ENCODE assay signal across 8 cellular contexts in genomic region chr1:121097127-121097866, GRCh38.
DNase-seq lines count a peak whose midpoint lies in the region; ATAC-seq, FAIRE-seq and TF ChIP-seq lines count a peak whose summit lies in the region.
"Not testable (repeated sequence)": the region's sequence is repeated elsewhere in the genome, so short reads cannot be mapped to it uniquely, and the experiment has no call there.

No MANE protein-coding gene starts in this region.

- not testable (repeated sequence) for TF ChIP-seq EP300 in A549 (IDR thresholded peaks at IDR 0.05)

- TF ChIP-seq CTCF in A549 (IDR thresholded peaks at IDR 0.05) (peak; percentile 32; the same call in 2 of the 3 replicates), brain microvascular endothelial cell (IDR thresholded peaks at IDR 0.05; ENCODE audit: low read depth, low read length, missing control alignments) (peak; percentile 49)
- TF ChIP-seq CTCF in activated B cell treated with CpG ODN at 0.5 μM for 24 hours (IDR thresholded peaks at IDR 0.05), result not testable (repeated sequence)

- not testable (repeated sequence) for H3K27me3 Mint-ChIP-seq in activated B cell treated with CpG ODN at 0.5 μM for 24 hours

- H3K4me2 ChIP-seq in A549, result peak overlapping the region; percentile 59

- H3K4me3 ChIP-seq in A549, result peak overlapping the region; percentile 39
- not testable (repeated sequence) for H3K4me3 ChIP-seq in brain microvascular endothelial cell (ENCODE audit: low read depth, low read length)
- H3K4me3 ChIP-seq in skin epidermis, result peak overlapping the region; percentile 24 to 46 (median 35)

- not testable (repeated sequence) for H3K36me3 Mint-ChIP-seq in activated B cell treated with CpG ODN at 0.5 μM for 24 hours (ENCODE audit: low read depth)

- H3K9me3 Mint-ChIP-seq in activated B cell treated with CpG ODN at 0.5 μM for 24 hours, result not testable (repeated sequence)

- CTCF ChIA-PET in A549 (lab: Yijun Ruan, JAX); activated B cell treated with CpG ODN at 0.5 μM for 24 hours (lab: Charles Lee): not testable (repeated sequence)

- H3K36me3 ChIP-seq in brain microvascular endothelial cell (replicated peaks), result not testable (repeated sequence)

- not testable (repeated sequence) for TF ChIP-seq POLR2A in A549 (IDR thresholded peaks at IDR 0.05; ENCODE audit: low read length)

- H3K4me1 ChIP-seq in A549, result not testable (repeated sequence)

- WGBS in A549 (ENCODE audit: missing lambda C conversion rate), result 0% methylated on average over 1 of the region's 69 CpGs

- peak overlapping the region; percentile 38 for H3K4me3 Mint-ChIP-seq in activated B cell treated with CpG ODN at 0.5 μM for 24 hours

- not testable (repeated sequence) for H3K27ac Mint-ChIP-seq in activated B cell treated with CpG ODN at 0.5 μM for 24 hours

- H3K27me3 ChIP-seq in brain microvascular endothelial cell (replicated peaks), result not testable (repeated sequence)

- H3K9me3 ChIP-seq in A549, result not testable (repeated sequence)

- not testable (repeated sequence) for FAIRE-seq in A549 (lab: Jason Lieb, UNC)

- in situ Hi-C loops in brain microvascular endothelial cell (cut with HindIII; ENCODE audit: low pct_ligation_motif_present, low sequenced_read_pairs), result not testable (repeated sequence)

- ATAC-seq in A549 (peak; percentile 92 to 99), GM18870 (IDR thresholded peaks at IDR 0.05; ENCODE audit: unreplicated experiment) (peak; percentile 67), HG03066 (IDR thresholded peaks at IDR 0.05; ENCODE audit: low read depth, unreplicated experiment) (peak; percentile 92), activated B cell treated with CpG ODN at 0.5 μM for 24 hours (ENCODE audit: low read depth) (peak; percentile 94)

- H3K4me1 Mint-ChIP-seq in activated B cell treated with CpG ODN at 0.5 μM for 24 hours, result not testable (repeated sequence)

- H3K27ac ChIP-seq in A549 (peak overlapping the region in 1 of 2 experiments; percentile 60; a peak in 1 of 6 replicates), skin epidermis (peak overlapping the region in 16 of 21 experiments; percentile 2 to 77 (median 64))
- H3K27ac ChIP-seq in brain microvascular endothelial cell, result not testable (repeated sequence)

- intact Hi-C loops in activated B cell treated with CpG ODN at 0.5 μM for 24 hours (cut with micrococcal nuclease), result not testable (repeated sequence)

- DNase-seq in A549 (ENCODE audit: low read depth in 1 of 2, low spot score in 1 of 2) (peak in 1 of 2 experiments; percentile 54), NCI-H2196 treated with DMSO at 0.1 percent for 48 hours (lab: John Stamatoyannopoulos, UW; ENCODE audit: unreplicated experiment) (peak; percentile 40), activated B cell treated with CpG ODN at 0.5 μM for 24 hours (peak; percentile 86), brain microvascular endothelial cell (peak; percentile 37), inferior parietal cortex (ENCODE audit: extremely low spot score) (peak; percentile 71)

- POLR2A ChIA-PET in A549 (lab: Yijun Ruan, JAX); activated B cell treated with CpG ODN at 0.5 μM for 24 hours (lab: Charles Lee): not testable (repeated sequence)

- 0 out of 5 replicates have a peak, but pooled peaks of 1 of the 2 experiments have one; percentile 3 for TF ChIP-seq RAD21 in A549 (conservative IDR thresholded peaks at IDR 0.05 in 1 of 2, IDR thresholded peaks at IDR 0.05 in 1 of 2)
